In the genomic region with DNA sequence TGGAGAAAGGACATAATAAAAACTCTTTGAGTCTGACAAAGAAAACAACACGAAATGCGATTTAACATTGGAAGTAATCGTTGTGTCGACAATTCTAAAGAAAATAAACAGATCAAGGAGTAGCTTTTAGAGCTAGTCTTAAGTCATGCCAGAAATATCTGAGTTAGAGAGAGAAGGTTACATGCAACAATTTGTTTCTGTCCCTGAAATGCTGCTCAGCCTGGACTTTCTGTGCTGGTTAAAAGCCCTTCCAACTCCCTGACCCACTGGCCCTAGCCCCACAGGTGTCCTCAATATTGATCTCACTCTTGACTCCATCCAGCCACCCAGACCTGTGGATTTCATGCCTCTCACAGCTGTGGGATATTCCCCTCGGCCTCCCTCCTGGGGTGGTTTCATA, we compare ENCODE assay signal across 1 cellular context.
TF ChIP-seq lines count a peak whose summit lies in the region.

No MANE protein-coding gene starts in this region.

TF ChIP-seq in HepG2, 621 proteins besides CTCF, POLR2A, EP300 and RAD21:
- TF ChIP-seq ZXDC (CRISPR knock-in tag; IDR thresholded peaks at IDR 0.05) (no peak), MAFK (conservative IDR thresholded peaks at IDR 0.05 in 1 of 2, IDR thresholded peaks at IDR 0.05 in 1 of 2; ENCODE audit: low read length in 2 of 2) (peak; percentile 31 to 40; a peak in 2 of 4 replicates)
